In genomic region chr1:32374193-32374592, GRCh38 we compare ENCODE assay signal across 21 cellular contexts. TPM values are rescaled to one million over a fixed set of nuclear protein-coding genes. Genes with fewer than 3 reads are reported as not detected.
DNase-seq lines count a peak whose midpoint lies in the region; ATAC-seq, FAIRE-seq and TF ChIP-seq lines count a peak whose summit lies in the region.
"Had no signal": no experiment of that assay in that cellular context is flagged by ENCODE, and none has a peak within 500 bp of the region (broad histone marks: within the 10 kb centered on the region; RNA-seq: fewer than 3 reads in every experiment).

No MANE protein-coding gene starts in this region.

- H3K36me3 Mint-ChIP-seq in activated T-cell treated with anti-CD3 and anti-CD28 coated beads, Interleukin-2, amount 50 U/mL, for 72 hours (ENCODE audit: insufficient read depth in 2 of 2): peaks cover 2 to 9% of the 10 kb centered on the region in 2 donors
- H3K36me3 Mint-ChIP-seq in activated T-cell treated with anti-CD3 and anti-CD28 coated beads, Interleukin-2, amount 50 U/mL, for 4 hours (ENCODE audit: insufficient read depth): peaks cover 33% of the 10 kb centered on the region
- peaks cover 8% of the 10 kb centered on the region for H3K36me3 Mint-ChIP-seq in T-helper 17 cell (ENCODE audit: low read depth)
- peaks cover 47% of the 10 kb centered on the region for H3K36me3 Mint-ChIP-seq in central memory CD8-positive, alpha-beta T cell (ENCODE audit: insufficient read depth)
- H3K36me3 Mint-ChIP-seq in stimulated activated memory B cell treated with anti-CD40 and anti-IgM and Interleukin-4, amounts not matched to agents 10 μg/mL and 1 μg/mL and 100 μg/mL, for 72 hours: peaks cover 66% of the 10 kb centered on the region

- no peak for DNase-seq in activated T-cell treated with anti-CD3 and anti-CD28 coated beads, Interleukin-2, amount 50 U/mL, for 72 hours
- DNase-seq in activated T-cell treated with anti-CD3 and anti-CD28 coated beads, Interleukin-2, amount 50 U/mL, for 4 hours: no peak
- DNase-seq in T-helper 17 cell (no peak), GM12891 (ENCODE audit: insufficient read length, low spot score) (no peak)
- no peak for DNase-seq in central memory CD8-positive, alpha-beta T cell (ENCODE audit: low spot score in 2 of 2)
- DNase-seq: 8988T; CD4-positive, alpha-beta memory T cell; DMS153; DMS79; GDM1; GOT3; H7; HFFc6 had no signal

- H3K4me1 Mint-ChIP-seq in activated T-cell treated with anti-CD3 and anti-CD28 coated beads, Interleukin-2, amount 50 U/mL, for 72 hours (ENCODE audit: low read depth): peaks cover 16% of the 10 kb centered on the region
- H3K4me1 Mint-ChIP-seq in activated T-cell treated with anti-CD3 and anti-CD28 coated beads, Interleukin-2, amount 50 U/mL, for 4 hours (ENCODE audit: low read depth): peaks cover 19% of the 10 kb centered on the region
- peaks cover 21% of the 10 kb centered on the region for H3K4me1 Mint-ChIP-seq in T-helper 17 cell
- peaks cover 17% of the 10 kb centered on the region for H3K4me1 Mint-ChIP-seq in central memory CD8-positive, alpha-beta T cell
- H3K4me1 Mint-ChIP-seq in stimulated activated memory B cell treated with anti-CD40 and anti-IgM and Interleukin-4, amounts not matched to agents 10 μg/mL and 1 μg/mL and 100 μg/mL, for 72 hours: peaks cover 24% of the 10 kb centered on the region

- H3K9me3 Mint-ChIP-seq in activated T-cell treated with anti-CD3 and anti-CD28 coated beads, Interleukin-2, amount 50 U/mL, for 72 hours: no peaks in the 10 kb centered on the region
- H3K9me3 Mint-ChIP-seq in activated T-cell treated with anti-CD3 and anti-CD28 coated beads, Interleukin-2, amount 50 U/mL, for 4 hours: no peaks in the 10 kb centered on the region
- no peaks in the 10 kb centered on the region for H3K9me3 Mint-ChIP-seq in central memory CD8-positive, alpha-beta T cell
- H3K9me3 Mint-ChIP-seq in stimulated activated memory B cell treated with anti-CD40 and anti-IgM and Interleukin-4, amounts not matched to agents 10 μg/mL and 1 μg/mL and 100 μg/mL, for 72 hours: no peaks in the 10 kb centered on the region
- H3K9me3 Mint-ChIP-seq: CD14-positive monocyte; CD4-positive, alpha-beta memory T cell; HFFc6 had no signal

- no peaks in the 10 kb centered on the region for H3K9me3 ChIP-seq in T-helper 17 cell (ENCODE audit: control insufficient read depth, low read length, poor library complexity, severe bottlenecking)
- H3K9me3 ChIP-seq: BLaER1 had no signal

- no peaks in the 10 kb centered on the region for H3K27me3 Mint-ChIP-seq in activated T-cell treated with anti-CD3 and anti-CD28 coated beads, Interleukin-2, amount 50 U/mL, for 72 hours (ENCODE audit: low read depth)
- no peaks in the 10 kb centered on the region for H3K27me3 Mint-ChIP-seq in activated T-cell treated with anti-CD3 and anti-CD28 coated beads, Interleukin-2, amount 50 U/mL, for 4 hours (ENCODE audit: low read depth)
- H3K27me3 Mint-ChIP-seq in T-helper 17 cell: no peaks in the 10 kb centered on the region
- no peaks in the 10 kb centered on the region for H3K27me3 Mint-ChIP-seq in central memory CD8-positive, alpha-beta T cell
- H3K27me3 Mint-ChIP-seq in stimulated activated memory B cell treated with anti-CD40 and anti-IgM and Interleukin-4, amounts not matched to agents 10 μg/mL and 1 μg/mL and 100 μg/mL, for 72 hours: no peaks in the 10 kb centered on the region
- H3K27me3 Mint-ChIP-seq: CD4-positive, alpha-beta memory T cell had no signal

- no peak for ATAC-seq in activated T-cell treated with anti-CD3 and anti-CD28 coated beads, Interleukin-2, amount 50 U/mL, for 72 hours (replicated peaks in 1 of 2)
- ATAC-seq in activated T-cell treated with anti-CD3 and anti-CD28 coated beads, Interleukin-2, amount 50 U/mL, for 4 hours: no peak
- ATAC-seq in T-helper 17 cell: no peak
- no peak for ATAC-seq in central memory CD8-positive, alpha-beta T cell (replicated peaks; ENCODE audit: extremely low read depth, poor library complexity, severe bottlenecking)
- no peak for ATAC-seq in stimulated activated memory B cell treated with anti-CD40 and anti-IgM and Interleukin-4, amounts not matched to agents 10 μg/mL and 1 μg/mL and 100 μg/mL, for 72 hours
- ATAC-seq in GM21723 (IDR thresholded peaks at IDR 0.05; ENCODE audit: unreplicated experiment): no peak
- ATAC-seq in HG03135 (IDR thresholded peaks at IDR 0.05; ENCODE audit: unreplicated experiment): no peak
- ATAC-seq: HCT116 had no signal

- no peak for TF ChIP-seq POLR2A in GM12891 (IDR thresholded peaks at IDR 0.05; ENCODE audit: low read depth, low read length)

- peak overlapping the region; percentile 14 for H3K27ac Mint-ChIP-seq in activated T-cell treated with anti-CD3 and anti-CD28 coated beads, Interleukin-2, amount 50 U/mL, for 72 hours
- peak overlapping the region; percentile 43 for H3K27ac Mint-ChIP-seq in T-helper 17 cell
- peak overlapping the region; percentile 5 for H3K27ac Mint-ChIP-seq in central memory CD8-positive, alpha-beta T cell (ENCODE audit: low read depth)
- peak overlapping the region; percentile 5 for H3K27ac Mint-ChIP-seq in stimulated activated memory B cell treated with anti-CD40 and anti-IgM and Interleukin-4, amounts not matched to agents 10 μg/mL and 1 μg/mL and 100 μg/mL, for 72 hours
- H3K27ac Mint-ChIP-seq: HFFc6 had no signal

- H3K4me3 Mint-ChIP-seq in activated T-cell treated with anti-CD3 and anti-CD28 coated beads, Interleukin-2, amount 50 U/mL, for 72 hours: no peak overlapping the region
- H3K4me3 Mint-ChIP-seq in activated T-cell treated with anti-CD3 and anti-CD28 coated beads, Interleukin-2, amount 50 U/mL, for 4 hours: no peak overlapping the region
- H3K4me3 Mint-ChIP-seq in T-helper 17 cell: peak overlapping the region; percentile 28
- no peak overlapping the region for H3K4me3 Mint-ChIP-seq in central memory CD8-positive, alpha-beta T cell
- H3K4me3 Mint-ChIP-seq in stimulated activated memory B cell treated with anti-CD40 and anti-IgM and Interleukin-4, amounts not matched to agents 10 μg/mL and 1 μg/mL and 100 μg/mL, for 72 hours: no peak overlapping the region
- H3K4me3 Mint-ChIP-seq: CD14-positive monocyte; CD4-positive, alpha-beta memory T cell; HFFc6 had no signal

- no peak for FAIRE-seq in GM12891 (lab: Jason Lieb, UNC)
- FAIRE-seq: HTR-8/SVneo had no signal

TF ChIP-seq in GM12891, 5 proteins besides CTCF, POLR2A, EP300 and RAD21:
- TF ChIP-seq POU2F2 (IDR thresholded peaks at IDR 0.05; ENCODE audit: low read depth, low read length) (no peak), PAX5 (IDR thresholded peaks at IDR 0.05; ENCODE audit: insufficient read depth, low read length, severe bottlenecking) (no peak), POLR2AphosphoS5 (IDR thresholded peaks at IDR 0.05; ENCODE audit: low read depth, low read length) (no peak), SPI1 (IDR thresholded peaks at IDR 0.05; ENCODE audit: low read depth, low read length) (no peak), TAF1 (IDR thresholded peaks at IDR 0.05; ENCODE audit: low read depth, low read length) (no peak)

RNA-seq across cellular contexts. Expression of gene TSSK3, which starts 11.9 kb away (rescaled TPM):
- 1 to 10 TPM; 1.2 to 1.9 TPM for total RNA-seq in activated T-cell treated with anti-CD3 and anti-CD28 coated beads, Interleukin-2, amount 50 U/mL, for 72 hours
- under 1 TPM; 0.71 to 0.98 (median 0.92) TPM for total RNA-seq in activated T-cell treated with anti-CD3 and anti-CD28 coated beads, Interleukin-2, amount 50 U/mL, for 4 hours
- 1 to 10 TPM in 1 of 2 donors, not detected in 1; 1.2 TPM for total RNA-seq in T-helper 17 cell
- polyA plus RNA-seq in GM12891 (2012; ENCODE audit: low read depth, missing spikeins): 0.77 TPM
- total RNA-seq: Daoy had no signal

RNA-seq across cellular contexts. Expression of gene FAM229A, which starts 11.9 kb away (rescaled TPM):
- 10 to 100 TPM in 1 of 2 donors, 1 to 10 TPM in 1; 9.2 to 14.0 TPM for total RNA-seq in activated T-cell treated with anti-CD3 and anti-CD28 coated beads, Interleukin-2, amount 50 U/mL, for 72 hours
- total RNA-seq in activated T-cell treated with anti-CD3 and anti-CD28 coated beads, Interleukin-2, amount 50 U/mL, for 4 hours: 1 to 10 TPM; 2.7 to 3.5 (median 3.2) TPM
- 10 to 100 TPM; 30.1 to 32.9 TPM for total RNA-seq in T-helper 17 cell
- 2.1 TPM for polyA plus RNA-seq in GM12891 (2012; ENCODE audit: low read depth, missing spikeins)
- polyA plus RNA-seq: CD14-positive monocyte had no signal

RNA-seq across cellular contexts. Expression of gene BSDC1, which starts 20.0 kb away (rescaled TPM):
- total RNA-seq in activated T-cell treated with anti-CD3 and anti-CD28 coated beads, Interleukin-2, amount 50 U/mL, for 72 hours: 10 to 100 TPM; 50.6 to 67.7 TPM
- 10 to 100 TPM; 42.2 to 56.8 (median 46.6) TPM for total RNA-seq in activated T-cell treated with anti-CD3 and anti-CD28 coated beads, Interleukin-2, amount 50 U/mL, for 4 hours
- total RNA-seq in T-helper 17 cell: 100 to 1,000 TPM; 177 to 181 TPM
- polyA plus RNA-seq in GM12891 (2012; ENCODE audit: low read depth, missing spikeins): 14.9 TPM

RNA-seq across cellular contexts. Expression of gene MARCKSL1, which starts 38.2 kb away (rescaled TPM):
- 10 to 100 TPM; 12.3 to 14.9 TPM for total RNA-seq in activated T-cell treated with anti-CD3 and anti-CD28 coated beads, Interleukin-2, amount 50 U/mL, for 72 hours
- total RNA-seq in activated T-cell treated with anti-CD3 and anti-CD28 coated beads, Interleukin-2, amount 50 U/mL, for 4 hours: 10 to 100 TPM; 25.3 to 33.5 (median 27.8) TPM
- 10 to 100 TPM; 18.4 to 24.4 TPM for total RNA-seq in T-helper 17 cell
- polyA plus RNA-seq in GM12891 (2012; ENCODE audit: low read depth, missing spikeins): 159 TPM
